1 cellular context compared by ENCODE assay signal in genomic region chr20:47317127-47317895, GRCh38.
TF ChIP-seq lines count a peak whose summit lies in the region.

No MANE protein-coding gene starts in this region.

TF ChIP-seq in HepG2, 621 proteins besides CTCF, POLR2A, EP300 and RAD21 (continued from another document):
- TF ChIP-seq ZNF142 (CRISPR knock-in tag; IDR thresholded peaks at IDR 0.05), result no peak
- no peak for TF ChIP-seq SALL2 (CRISPR knock-in tag; IDR thresholded peaks at IDR 0.05)
- no peak for TF ChIP-seq KDM5B (CRISPR knock-in tag; IDR thresholded peaks at IDR 0.05; ENCODE audit: borderline replicate concordance)
- 0 out of 2 replicates have a peak, but pooled peaks have one; percentile 29 for TF ChIP-seq DZIP1 (CRISPR knock-in tag; IDR thresholded peaks at IDR 0.05)
- no peak for TF ChIP-seq ZBTB21 (CRISPR knock-in tag; IDR thresholded peaks at IDR 0.05)
- TF ChIP-seq ZNF44 (CRISPR knock-in tag; IDR thresholded peaks at IDR 0.05), result no peak
- no peak for TF ChIP-seq SMC3 (IDR thresholded peaks at IDR 0.05; ENCODE audit: low read length)
- peak; percentile 19; the same call in 1 of the 2 replicates for TF ChIP-seq TAF1 (CRISPR knock-in tag; IDR thresholded peaks at IDR 0.05)
- TF ChIP-seq MIER3 (CRISPR knock-in tag; IDR thresholded peaks at IDR 0.05; ENCODE audit: borderline replicate concordance), result no peak
- 0 out of 4 replicates have a peak, but pooled peaks of 1 of the 2 experiments have one; percentile 23 for TF ChIP-seq KLF16 (CRISPR knock-in tag; IDR thresholded peaks at IDR 0.05)
- no peak for TF ChIP-seq ZNF598 (CRISPR knock-in tag; IDR thresholded peaks at IDR 0.05; ENCODE audit: borderline replicate concordance)
- no peak for TF ChIP-seq MIXL1 (CRISPR knock-in tag; IDR thresholded peaks at IDR 0.05)
- TF ChIP-seq CCAR2 (optimal IDR thresholded peaks at IDR 0.05; ENCODE audit: low read depth, low read length), result no peak
- TF ChIP-seq ZBTB43 (CRISPR knock-in tag; conservative IDR thresholded peaks at IDR 0.05), result no peak
- no peak; the same call in none of the 2 replicates for TF ChIP-seq ZNF224 (CRISPR knock-in tag; IDR thresholded peaks at IDR 0.05)
- TF ChIP-seq TEAD3 (CRISPR knock-in tag; optimal IDR thresholded peaks at IDR 0.05; ENCODE audit: borderline replicate concordance), result peak; percentile 7
- TF ChIP-seq TERF1 (CRISPR knock-in tag; IDR thresholded peaks at IDR 0.05), result no peak
- TF ChIP-seq ZNF557 (CRISPR knock-in tag; IDR thresholded peaks at IDR 0.05), result no peak
- no peak for TF ChIP-seq ZNF782 (CRISPR knock-in tag; IDR thresholded peaks at IDR 0.05; ENCODE audit: borderline replicate concordance)
- no peak for TF ChIP-seq PAF1 (CRISPR knock-in tag; IDR thresholded peaks at IDR 0.05)
- TF ChIP-seq ZNF773 (CRISPR knock-in tag; IDR thresholded peaks at IDR 0.05; ENCODE audit: borderline replicate concordance), result no peak
- TF ChIP-seq IKZF5 (CRISPR knock-in tag; IDR thresholded peaks at IDR 0.05), result 0 out of 2 replicates have a peak, but pooled peaks have one; percentile 11
- TF ChIP-seq, protein P1, sequence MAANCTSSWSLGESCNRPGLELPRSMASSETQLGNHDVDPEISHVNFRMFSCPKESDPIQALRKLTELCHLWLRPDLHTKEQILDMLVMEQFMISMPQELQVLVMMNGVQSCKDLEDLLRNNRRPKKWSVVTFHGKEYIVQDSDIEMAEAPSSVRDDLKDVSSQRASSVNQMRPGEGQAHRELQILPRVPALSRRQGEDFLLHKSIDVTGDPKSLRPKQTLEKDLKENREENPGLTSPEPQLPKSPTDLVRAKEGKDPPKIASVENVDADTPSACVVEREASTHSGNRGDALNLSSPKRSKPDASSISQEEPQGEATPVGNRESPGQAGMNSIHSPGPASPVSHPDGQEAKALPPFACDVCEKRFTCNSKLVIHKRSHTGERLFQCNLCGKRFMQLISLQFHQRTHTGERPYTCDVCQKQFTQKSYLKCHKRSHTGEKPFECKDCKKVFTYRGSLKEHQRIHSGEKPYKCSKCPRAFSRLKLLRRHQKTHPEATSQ (CRISPR knock-in tag; IDR thresholded peaks at IDR 0.05; ENCODE audit: borderline replicate concordance), result no peak
- no peak for TF ChIP-seq ARHGAP35 (CRISPR knock-in tag; IDR thresholded peaks at IDR 0.05; ENCODE audit: borderline replicate concordance)
- TF ChIP-seq AGO2 (optimal IDR thresholded peaks at IDR 0.05; ENCODE audit: low read depth, low read length), result peak; percentile 45
- TF ChIP-seq ZBTB38 (CRISPR knock-in tag; IDR thresholded peaks at IDR 0.05), result peak; percentile 15; the same call in 1 of the 2 replicates
- no peak for TF ChIP-seq NR2C2 (CRISPR knock-in tag; IDR thresholded peaks at IDR 0.05; ENCODE audit: borderline replicate concordance)
- no peak for TF ChIP-seq ELK4 (CRISPR knock-in tag; IDR thresholded peaks at IDR 0.05; ENCODE audit: borderline replicate concordance)
- peak; percentile 71 for TF ChIP-seq ETV5 (CRISPR knock-in tag; IDR thresholded peaks at IDR 0.05; ENCODE audit: borderline replicate concordance)
